In genomic region chr5:163437011-163437308, GRCh38 we compare ENCODE assay signal across 7 cellular contexts. TPM values are rescaled to one million over a fixed set of nuclear protein-coding genes. Genes with fewer than 3 reads are reported as not detected.
DNase-seq lines count a peak whose midpoint lies in the region; ATAC-seq lines count a peak whose summit lies in the region.

No MANE protein-coding gene starts in this region.

- peaks cover 4% of the 10 kb centered on the region for H3K27me3 Mint-ChIP-seq in activated T-helper 17 cell treated with anti-CD3 and anti-CD28 coated beads, Interleukin-2, amount 50 U/mL, for 72 hours

- peak overlapping the region; percentile 92 for H3K4me3 Mint-ChIP-seq in activated T-helper 17 cell treated with anti-CD3 and anti-CD28 coated beads, Interleukin-2, amount 50 U/mL, for 72 hours

- ATAC-seq in activated T-helper 17 cell treated with anti-CD3 and anti-CD28 coated beads, Interleukin-2, amount 50 U/mL, for 72 hours (replicated peaks) = no peak
- no peak for ATAC-seq in GM19351 (IDR thresholded peaks at IDR 0.05; ENCODE audit: unreplicated experiment)

- H3K9me3 Mint-ChIP-seq in activated T-helper 17 cell treated with anti-CD3 and anti-CD28 coated beads, Interleukin-2, amount 50 U/mL, for 72 hours = no peaks in the 10 kb centered on the region

- peak overlapping the region; percentile 50 for H3K9ac ChIP-seq in HUES48 (ENCODE audit: low read depth, low read length)
- H3K9ac ChIP-seq in iPS-20b (ENCODE audit: low read depth, low read length) = peak overlapping the region; percentile 61; the same call in 1 of the 2 replicates
- peak overlapping the region in 1 of 2 donors; percentile 83 for H3K9ac ChIP-seq in stomach smooth muscle (ENCODE audit: low read length in 2 of 2)

- H3K9me3 ChIP-seq in HUES48 (ENCODE audit: control insufficient read depth, insufficient read depth, low read length) (no peaks in the 10 kb centered on the region), iPS-20b (ENCODE audit: insufficient read depth, low read depth, low read length) (no peaks in the 10 kb centered on the region), stomach smooth muscle (ENCODE audit: control insufficient read depth in 2 of 2, low read length in 2 of 2) (no peaks in the 10 kb centered on the region)

- H3K4me1 ChIP-seq in HUES48 (ENCODE audit: control insufficient read depth, insufficient read depth, low read length) (peaks cover 20% of the 10 kb centered on the region), iPS-20b (ENCODE audit: insufficient read depth, low read length) (peaks cover 6% of the 10 kb centered on the region; the same call in 1 of the 2 replicates), stomach smooth muscle (ENCODE audit: control insufficient read depth, insufficient read depth, low read length) (no peaks in the 10 kb centered on the region)

- peak overlapping the region; percentile 92 for H3K27ac Mint-ChIP-seq in activated T-helper 17 cell treated with anti-CD3 and anti-CD28 coated beads, Interleukin-2, amount 50 U/mL, for 72 hours

- H3K27me3 ChIP-seq in HUES48 (ENCODE audit: control insufficient read depth, insufficient read depth, low read length) (no peaks in the 10 kb centered on the region), iPS-20b (ENCODE audit: insufficient read depth, low read length) (no peaks in the 10 kb centered on the region), stomach smooth muscle (ENCODE audit: control insufficient read depth in 1 of 2, insufficient read depth in 2 of 2, low read length in 2 of 2) (no peaks in the 10 kb centered on the region)

- DNase-seq in hepatic stellate cell (ENCODE audit: low spot score) (no peak), NCI-H2171 treated with DMSO at 0.1 percent for 48 hours (lab: John Stamatoyannopoulos, UW) (no peak)

- peaks cover 41% of the 10 kb centered on the region for H3K36me3 Mint-ChIP-seq in activated T-helper 17 cell treated with anti-CD3 and anti-CD28 coated beads, Interleukin-2, amount 50 U/mL, for 72 hours (ENCODE audit: low read depth)

- H3K36me3 ChIP-seq in HUES48 (ENCODE audit: control insufficient read depth, insufficient read depth, low read length) (peaks cover 32% of the 10 kb centered on the region), iPS-20b (ENCODE audit: insufficient read depth, low read depth, low read length) (peaks cover 35% of the 10 kb centered on the region), stomach smooth muscle (ENCODE audit: control insufficient read depth in 2 of 2, insufficient read depth in 2 of 2, low read length in 2 of 2) (peaks cover 0 to 3% of the 10 kb centered on the region in 2 donors)

- H3K27ac ChIP-seq in HUES48 (ENCODE audit: low read depth, low read length) = peak overlapping the region; percentile 82
- peak overlapping the region; percentile 0 for H3K27ac ChIP-seq in iPS-20b (ENCODE audit: low read length)
- peak overlapping the region; percentile 26 for H3K27ac ChIP-seq in stomach smooth muscle (ENCODE audit: low read length)

- H3K4me3 ChIP-seq in HUES48 (ENCODE audit: low read depth, low read length) = peak overlapping the region; percentile 93
- peak overlapping the region; percentile 63 for H3K4me3 ChIP-seq in iPS-20b (ENCODE audit: low read length)
- peak overlapping the region; percentile 78 to 82 for H3K4me3 ChIP-seq in stomach smooth muscle (ENCODE audit: low read length in 2 of 2)

- peaks cover 23% of the 10 kb centered on the region for H3K4me1 Mint-ChIP-seq in activated T-helper 17 cell treated with anti-CD3 and anti-CD28 coated beads, Interleukin-2, amount 50 U/mL, for 72 hours

RNA-seq across cellular contexts. Expression of gene CCNG1, which starts 0.4 kb away (rescaled TPM):
- 100 to 1,000 TPM; 198 to 200 TPM for total RNA-seq in activated T-helper 17 cell treated with anti-CD3 and anti-CD28 coated beads, Interleukin-2, amount 50 U/mL, for 72 hours

RNA-seq across cellular contexts. Expression of gene NUDCD2, which starts 22.9 kb away (rescaled TPM):
- total RNA-seq in activated T-helper 17 cell treated with anti-CD3 and anti-CD28 coated beads, Interleukin-2, amount 50 U/mL, for 72 hours = 10 to 100 TPM; 46.5 to 55.7 TPM

RNA-seq across cellular contexts. Expression of gene HMMR, which starts 23.5 kb away (rescaled TPM):
- 10 to 100 TPM; 68.0 to 79.8 TPM for total RNA-seq in activated T-helper 17 cell treated with anti-CD3 and anti-CD28 coated beads, Interleukin-2, amount 50 U/mL, for 72 hours

Comparison
In these comparisons a context has a peak if more than half of its experiments do, and no peak if none do; other contexts are left out.
1. H3K27ac ChIP-seq: peak in every context shown above with its lines; median percentile 82 in HUES48; 26 in stomach smooth muscle; 0 in iPS-20b.